In the genomic region with DNA sequence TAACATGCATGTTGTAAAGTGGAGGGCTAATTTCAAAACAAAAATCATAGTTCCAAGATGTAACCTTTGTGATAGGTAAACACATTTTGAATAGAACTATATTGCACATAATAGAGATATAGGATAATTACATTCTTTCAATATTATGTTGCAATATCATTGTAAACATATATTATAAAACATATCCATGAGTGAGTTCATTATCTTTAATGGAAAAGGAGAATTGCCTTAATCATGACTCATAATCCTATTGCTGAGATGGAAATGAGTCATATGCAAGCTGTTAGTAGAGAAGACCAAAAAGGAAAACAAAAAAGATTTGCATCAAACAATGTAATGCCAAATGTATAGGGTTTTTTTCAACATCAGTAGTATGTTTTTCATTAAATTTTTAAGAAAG, we compare ENCODE assay signal across 1 cellular context.
TF ChIP-seq lines count a peak whose summit lies in the region.

No MANE protein-coding gene starts in this region.

TF ChIP-seq in WTC11, 78 proteins besides CTCF, POLR2A, EP300 and RAD21 (continued from another document):
- TF ChIP-seq, protein P1, sequence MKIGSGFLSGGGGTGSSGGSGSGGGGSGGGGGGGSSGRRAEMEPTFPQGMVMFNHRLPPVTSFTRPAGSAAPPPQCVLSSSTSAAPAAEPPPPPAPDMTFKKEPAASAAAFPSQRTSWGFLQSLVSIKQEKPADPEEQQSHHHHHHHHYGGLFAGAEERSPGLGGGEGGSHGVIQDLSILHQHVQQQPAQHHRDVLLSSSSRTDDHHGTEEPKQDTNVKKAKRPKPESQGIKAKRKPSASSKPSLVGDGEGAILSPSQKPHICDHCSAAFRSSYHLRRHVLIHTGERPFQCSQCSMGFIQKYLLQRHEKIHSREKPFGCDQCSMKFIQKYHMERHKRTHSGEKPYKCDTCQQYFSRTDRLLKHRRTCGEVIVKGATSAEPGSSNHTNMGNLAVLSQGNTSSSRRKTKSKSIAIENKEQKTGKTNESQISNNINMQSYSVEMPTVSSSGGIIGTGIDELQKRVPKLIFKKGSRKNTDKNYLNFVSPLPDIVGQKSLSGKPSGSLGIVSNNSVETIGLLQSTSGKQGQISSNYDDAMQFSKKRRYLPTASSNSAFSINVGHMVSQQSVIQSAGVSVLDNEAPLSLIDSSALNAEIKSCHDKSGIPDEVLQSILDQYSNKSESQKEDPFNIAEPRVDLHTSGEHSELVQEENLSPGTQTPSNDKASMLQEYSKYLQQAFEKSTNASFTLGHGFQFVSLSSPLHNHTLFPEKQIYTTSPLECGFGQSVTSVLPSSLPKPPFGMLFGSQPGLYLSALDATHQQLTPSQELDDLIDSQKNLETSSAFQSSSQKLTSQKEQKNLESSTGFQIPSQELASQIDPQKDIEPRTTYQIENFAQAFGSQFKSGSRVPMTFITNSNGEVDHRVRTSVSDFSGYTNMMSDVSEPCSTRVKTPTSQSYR (CRISPR knock-in tag; IDR thresholded peaks at IDR 0.05), result no peak
- TF ChIP-seq CBFB (CRISPR knock-in tag; IDR thresholded peaks at IDR 0.05; ENCODE audit: low read depth) (no peak), TEAD4 (CRISPR knock-in tag; IDR thresholded peaks at IDR 0.05) (no peak), SMAD4 (CRISPR knock-in tag; IDR thresholded peaks at IDR 0.05) (no peak), GRHL2 (CRISPR knock-in tag; IDR thresholded peaks at IDR 0.05; ENCODE audit: insufficient replicate concordance, severe bottlenecking) (no peak), ZBTB21 (CRISPR knock-in tag; IDR thresholded peaks at IDR 0.05; ENCODE audit: borderline replicate concordance) (no peak), ZBTB43 (CRISPR knock-in tag; IDR thresholded peaks at IDR 0.05) (no peak)
